14 cellular contexts compared by ENCODE assay signal in genomic region chr5:150428978-150429377, GRCh38. TPM values are rescaled to one million over a fixed set of nuclear protein-coding genes. Genes with fewer than 3 reads are reported as not detected.
DNase-seq lines count a peak whose midpoint lies in the region; ATAC-seq and TF ChIP-seq lines count a peak whose summit lies in the region.
"Had no signal": no experiment of that assay in that cellular context is flagged by ENCODE, and none has a peak within 500 bp of the region (broad histone marks: within the 10 kb centered on the region; RNA-seq: fewer than 3 reads in every experiment).

No MANE protein-coding gene starts in this region.

- no peaks in the 10 kb centered on the region for H3K36me3 ChIP-seq in right lobe of liver
- H3K36me3 ChIP-seq in skeletal muscle tissue (ENCODE audit: control insufficient read depth in 3 of 3, insufficient read depth in 3 of 3, low read length in 3 of 3), result no peaks in the 10 kb centered on the region
- H3K36me3 ChIP-seq: BE2C had no signal

- no peak overlapping the region for H3K4me3 ChIP-seq in right lobe of liver
- no peak overlapping the region for H3K4me3 ChIP-seq in skeletal muscle tissue (ENCODE audit: low read length in 3 of 3)
- H3K4me3 ChIP-seq: PC-9 had no signal

- ATAC-seq in right lobe of liver (no peak), GM18858 (IDR thresholded peaks at IDR 0.05; ENCODE audit: unreplicated experiment) (no peak), GM18907 (IDR thresholded peaks at IDR 0.05; ENCODE audit: unreplicated experiment) (no peak)

- peak in 1 of 3 donors; percentile 31 for DNase-seq in right lobe of liver
- DNase-seq in HPDE6-E6E7 (ENCODE audit: extremely low spot score), result no peak
- no peak for DNase-seq in retina
- DNase-seq: BE2C; CD4-positive, alpha-beta memory T cell; DND-41; GDM1; NCI-H1694; NCI-H446; PC-9 had no signal

- TF ChIP-seq POLR2A in right lobe of liver (IDR thresholded peaks at IDR 0.05), result no peak

- no CpG with 5 or more reads among the region's 5 CpGs for WGBS in right lobe of liver (ENCODE audit: insufficient coverage, low coverage, low lambda C conversion rate, missing lambda C conversion rate)

- no peak for TF ChIP-seq CTCF in right lobe of liver (IDR thresholded peaks at IDR 0.05)

- intact Hi-C loops in right lobe of liver (cut with DNase I), result no loop called here

- H3K27ac ChIP-seq in angular gyrus (ENCODE audit: low read depth, low read length), result peak overlapping the region; percentile 93
- H3K27ac ChIP-seq in right lobe of liver, result peak overlapping the region in 2 of 3 donors; percentile 91
- H3K27ac ChIP-seq in skeletal muscle tissue (ENCODE audit: low read depth, low read length), result peak overlapping the region; percentile 61
- H3K27ac ChIP-seq: PC-9 had no signal

- no peaks in the 10 kb centered on the region for H3K27me3 ChIP-seq in right lobe of liver
- no peaks in the 10 kb centered on the region for H3K27me3 ChIP-seq in skeletal muscle tissue (ENCODE audit: control insufficient read depth in 3 of 3, insufficient read depth in 3 of 3, low read length in 3 of 3)
- H3K27me3 ChIP-seq: BE2C had no signal

- H3K9ac ChIP-seq in skeletal muscle tissue (ENCODE audit: low read depth in 1 of 3, low read length in 3 of 3), result no peak overlapping the region

- no peaks in the 10 kb centered on the region for H3K9me3 ChIP-seq in right lobe of liver
- H3K9me3 ChIP-seq in skeletal muscle tissue (ENCODE audit: control insufficient read depth in 3 of 3, low read length in 3 of 3), result no peaks in the 10 kb centered on the region
- H3K9me3 ChIP-seq: BE2C had no signal

- H3K4me1 ChIP-seq in right lobe of liver (peaks cover 0 to 11% (median 5%) of the 10 kb centered on the region in 4 donors), skeletal muscle tissue (ENCODE audit: control insufficient read depth in 3 of 3, insufficient read depth in 3 of 3, low read length in 3 of 3) (peaks cover 5 to 8% (median 6%) of the 10 kb centered on the region in 3 donors)
- H3K4me1 ChIP-seq: BE2C had no signal

RNA-seq across cellular contexts. Expression of gene CD74, which starts 16.3 kb away (rescaled TPM):
- total RNA-seq in right lobe of liver (100 to 1,000 TPM in 5 of 6 experiments, 10 to 100 TPM in 1; 68.4 to 549 (median 211) TPM), skeletal muscle tissue (63.2 TPM)

RNA-seq across cellular contexts. Expression of gene RPS14, which starts 20.6 kb away (rescaled TPM):
- total RNA-seq in right lobe of liver, result 100 to 1,000 TPM; 573 to 800 (median 663) TPM
- 6,829 TPM for total RNA-seq in skeletal muscle tissue
